ENCODE assay signal across 1 cellular context in the genomic region with DNA sequence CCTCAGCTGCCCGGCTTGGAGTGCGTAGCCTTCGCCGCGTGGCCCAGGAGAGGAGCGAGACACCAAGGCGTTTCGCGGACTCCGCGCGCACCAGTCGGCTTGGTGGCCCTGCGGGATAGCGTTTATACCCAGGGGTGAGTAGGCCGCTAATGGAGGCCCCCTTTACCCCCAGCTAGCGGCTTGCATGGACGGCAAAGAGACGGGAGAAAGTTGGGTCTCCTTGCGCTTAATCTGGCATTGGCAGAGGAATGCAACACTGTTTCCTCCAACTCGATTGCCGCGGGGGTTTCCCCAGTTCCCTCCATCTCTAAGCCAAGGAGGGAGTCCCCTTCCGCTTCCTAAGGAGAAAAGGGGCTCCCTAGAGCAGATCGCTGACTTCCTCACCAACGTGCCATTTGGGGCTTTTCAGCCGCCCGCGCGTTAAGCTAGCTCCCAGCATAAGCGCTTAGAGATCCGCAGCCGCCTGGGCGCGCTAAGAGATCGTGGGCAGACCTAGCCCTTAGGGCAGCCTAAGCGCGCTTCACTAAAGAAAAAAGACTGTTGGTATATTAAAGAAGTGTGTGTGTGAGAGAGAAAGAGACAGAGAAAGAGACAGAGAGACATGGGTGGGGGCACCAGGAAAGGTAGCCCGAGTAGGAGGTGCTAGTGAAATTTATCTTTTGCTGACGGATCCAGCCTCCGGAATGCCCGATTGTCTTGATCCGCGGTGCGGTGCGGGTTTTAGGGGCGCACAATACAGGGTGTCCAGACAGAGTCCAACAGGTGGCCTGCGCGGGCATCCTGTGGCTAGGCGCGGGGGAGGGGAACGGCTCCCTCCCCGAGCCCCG.
TF ChIP-seq lines count a peak whose summit lies in the region.

No MANE protein-coding gene starts in this region.

TF ChIP-seq in SK-N-SH treated with all-trans-retinoic acid at 6 μM for 48 hours, 23 proteins besides CTCF, POLR2A, EP300 and RAD21 (continued from another document):
- TF ChIP-seq, protein P1, sequence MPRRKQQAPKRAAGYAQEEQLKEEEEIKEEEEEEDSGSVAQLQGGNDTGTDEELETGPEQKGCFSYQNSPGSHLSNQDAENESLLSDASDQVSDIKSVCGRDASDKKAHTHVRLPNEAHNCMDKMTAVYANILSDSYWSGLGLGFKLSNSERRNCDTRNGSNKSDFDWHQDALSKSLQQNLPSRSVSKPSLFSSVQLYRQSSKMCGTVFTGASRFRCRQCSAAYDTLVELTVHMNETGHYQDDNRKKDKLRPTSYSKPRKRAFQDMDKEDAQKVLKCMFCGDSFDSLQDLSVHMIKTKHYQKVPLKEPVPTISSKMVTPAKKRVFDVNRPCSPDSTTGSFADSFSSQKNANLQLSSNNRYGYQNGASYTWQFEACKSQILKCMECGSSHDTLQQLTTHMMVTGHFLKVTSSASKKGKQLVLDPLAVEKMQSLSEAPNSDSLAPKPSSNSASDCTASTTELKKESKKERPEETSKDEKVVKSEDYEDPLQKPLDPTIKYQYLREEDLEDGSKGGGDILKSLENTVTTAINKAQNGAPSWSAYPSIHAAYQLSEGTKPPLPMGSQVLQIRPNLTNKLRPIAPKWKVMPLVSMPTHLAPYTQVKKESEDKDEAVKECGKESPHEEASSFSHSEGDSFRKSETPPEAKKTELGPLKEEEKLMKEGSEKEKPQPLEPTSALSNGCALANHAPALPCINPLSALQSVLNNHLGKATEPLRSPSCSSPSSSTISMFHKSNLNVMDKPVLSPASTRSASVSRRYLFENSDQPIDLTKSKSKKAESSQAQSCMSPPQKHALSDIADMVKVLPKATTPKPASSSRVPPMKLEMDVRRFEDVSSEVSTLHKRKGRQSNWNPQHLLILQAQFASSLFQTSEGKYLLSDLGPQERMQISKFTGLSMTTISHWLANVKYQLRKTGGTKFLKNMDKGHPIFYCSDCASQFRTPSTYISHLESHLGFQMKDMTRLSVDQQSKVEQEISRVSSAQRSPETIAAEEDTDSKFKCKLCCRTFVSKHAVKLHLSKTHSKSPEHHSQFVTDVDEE (CRISPR knock-in tag; IDR thresholded peaks at IDR 0.05): no peak
